In the genomic region with DNA sequence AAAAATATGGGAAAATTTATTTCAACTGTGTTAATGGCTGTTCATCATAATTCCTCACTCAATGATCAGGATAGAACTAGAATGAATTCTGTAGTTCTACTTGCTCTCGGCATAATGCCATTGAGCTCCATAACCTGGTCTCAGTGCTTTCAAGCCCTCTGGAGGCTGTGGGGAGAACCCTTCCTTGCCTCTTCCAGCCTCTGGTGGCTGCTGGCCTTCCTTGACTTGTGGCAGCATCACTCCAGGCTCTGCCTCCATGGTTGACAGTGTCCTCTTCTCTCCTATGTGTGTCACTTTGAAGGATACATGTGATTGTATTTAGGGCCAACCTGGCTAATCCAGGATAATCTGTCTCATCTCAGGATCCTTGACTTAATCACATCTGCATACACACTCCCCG, we compare ENCODE assay signal across 18 cellular contexts. TPM values are rescaled to one million over a fixed set of nuclear protein-coding genes. Genes with fewer than 3 reads are reported as not detected.
A peak's percentile ranks its signal among the peaks of the same experiment; 100 is the strongest.
DNase-seq lines count a peak whose midpoint lies in the region; TF ChIP-seq lines count a peak whose summit lies in the region.
"Had no signal": no experiment of that assay in that cellular context is flagged by ENCODE, and none has a peak within 500 bp of the region (broad histone marks: within the 10 kb centered on the region; RNA-seq: fewer than 3 reads in every experiment).

No MANE protein-coding gene starts in this region.

- H3K27ac ChIP-seq in mesendoderm (ENCODE audit: low read depth, low read length) = no peak overlapping the region
- no peak overlapping the region for H3K27ac ChIP-seq in tibial artery
- H3K27ac ChIP-seq: psoas muscle, SJCRH30 had no signal

- no peaks in the 10 kb centered on the region for H3K79me1 ChIP-seq in mesendoderm (ENCODE audit: low read length)

- H3K36me3 ChIP-seq in mesendoderm (ENCODE audit: control insufficient read depth, insufficient read depth, low read length) (no peaks in the 10 kb centered on the region), tibial artery (peaks cover 0 to 11% (median 0%) of the 10 kb centered on the region in 3 donors)
- H3K36me3 ChIP-seq: SJCRH30 had no signal

- WGBS in mesendoderm (ENCODE audit: extremely low coverage, insufficient coverage, low lambda C conversion rate) = no CpG with 5 or more reads among the region's 2 CpGs

- TF ChIP-seq CTCF in HFF-Myc (IDR thresholded peaks at IDR 0.05; ENCODE audit: low read depth, low read length, missing control alignments) (peak; percentile 2), astrocyte of the spinal cord (IDR thresholded peaks at IDR 0.05; ENCODE audit: low read depth, low read length) (peak; percentile 4), tibial artery (IDR thresholded peaks at IDR 0.05) (no peak)

- intact Hi-C loops in tibial artery (cut with DNase I; ENCODE audit: low total_unique reads) = no loop called here

- peak; percentile 42 for DNase-seq in NCI-H146 (lab: John Stamatoyannopoulos, UW)
- DNase-seq in NCI-H146 treated with DMSO at 0.1 percent for 48 hours (lab: John Stamatoyannopoulos, UW; ENCODE audit: unreplicated experiment) = no peak
- DNase-seq in HFF-Myc (ENCODE audit: extremely low read depth, low read depth) = no peak
- DNase-seq in astrocyte of the spinal cord (ENCODE audit: low read depth, low spot score) = no peak
- peak; percentile 30 for DNase-seq in mesendoderm
- DNase-seq in anterior cingulate cortex (lab: John Stamatoyannopoulos, UW) = no peak
- no peak for DNase-seq in DMS79 (lab: John Stamatoyannopoulos, UW)
- DNase-seq in tibial artery = no peak
- DNase-seq: 8988T; activated CD4-positive, CD25-positive, alpha-beta regulatory T cell; DMS 273 treated with DMSO at 0.1 percent for 48 hours; H7; NCI-H1694; nephron progenitor cell; psoas muscle; SJCRH30; stimulated activated CD4-positive, alpha-beta T cell treated with anti-CD3 and anti-CD28 coated beads, Interleukin-4, amount 100 ng/mL, for 24 hours had no signal

- H3K4me1 ChIP-seq in mesendoderm (ENCODE audit: control insufficient read depth, low read depth, low read length) = no peaks in the 10 kb centered on the region
- no peaks in the 10 kb centered on the region for H3K4me1 ChIP-seq in tibial artery
- H3K4me1 ChIP-seq: psoas muscle, SJCRH30 had no signal

- no peak overlapping the region for H3K18ac ChIP-seq in mesendoderm (ENCODE audit: low read length)

- H2BK15ac ChIP-seq in mesendoderm (replicated peaks; ENCODE audit: low read depth) = no peak overlapping the region

- in situ Hi-C loops in astrocyte of the spinal cord (cut with HindIII; ENCODE audit: low sequenced_read_pairs) = no loop called here

- no peak overlapping the region for H4K5ac ChIP-seq in mesendoderm (ENCODE audit: low read length)

- H3K23ac ChIP-seq in mesendoderm (ENCODE audit: low read length) = no peak overlapping the region

- H3K9me3 ChIP-seq in tibial artery = no peaks in the 10 kb centered on the region
- H3K9me3 ChIP-seq: psoas muscle, SJCRH30 had no signal

- H3K9ac ChIP-seq in mesendoderm (ENCODE audit: low read length) = no peak overlapping the region

- H3K27me3 ChIP-seq in mesendoderm (ENCODE audit: insufficient read depth, low read length, poor library complexity) (no peaks in the 10 kb centered on the region), tibial artery (no peaks in the 10 kb centered on the region)
- H3K27me3 ChIP-seq: SJCRH30 had no signal

- H3K4me3 ChIP-seq in HFF-Myc (replicated peaks; ENCODE audit: low read depth, low read length) = no peak overlapping the region
- no peak overlapping the region for H3K4me3 ChIP-seq in astrocyte of the spinal cord (ENCODE audit: low read depth, low read length)
- H3K4me3 ChIP-seq in mesendoderm (ENCODE audit: low read length) = no peak overlapping the region
- no peak overlapping the region for H3K4me3 ChIP-seq in tibial artery
- H3K4me3 ChIP-seq: psoas muscle, SJCRH30, smooth muscle cell had no signal

- no peak overlapping the region for H2BK5ac ChIP-seq in mesendoderm (ENCODE audit: low read length)

- H2BK120ac ChIP-seq in mesendoderm (ENCODE audit: low read depth, low read length) = no peak overlapping the region

- no peak overlapping the region for H3K4me2 ChIP-seq in mesendoderm (ENCODE audit: low read length)
- H3K4me2 ChIP-seq: smooth muscle cell had no signal

- no peaks in the 10 kb centered on the region for H3K79me2 ChIP-seq in mesendoderm (ENCODE audit: control insufficient read depth, insufficient read depth, low read length)

- H4K8ac ChIP-seq in mesendoderm (ENCODE audit: low read depth, low read length) = no peak overlapping the region

- H2AK5ac ChIP-seq in mesendoderm (ENCODE audit: low read length) = no peak overlapping the region

- no peak overlapping the region for H3K56ac ChIP-seq in mesendoderm (ENCODE audit: low read length)

- H3K4ac ChIP-seq in mesendoderm (ENCODE audit: low read depth, low read length) = no peak overlapping the region

RNA-seq across cellular contexts. Expression of a gene that starts 26.9 kb away (rescaled TPM):
- polyA plus RNA-seq in mesendoderm (2013, experiment 1 of 2) = 23.0 TPM
- polyA plus RNA-seq in mesendoderm (2013, experiment 2 of 2) = 22.3 TPM

Comparison
In these comparisons a context has a peak if more than half of its experiments do, and no peak if none do; other contexts are left out.
1. DNase-seq: peak in NCI-H146 (single experiment) and mesendoderm (single experiment); none in NCI-H146 treated with DMSO at 0.1 percent for 48 hours (single experiment), HFF-Myc (single experiment), astrocyte of the spinal cord (single experiment), anterior cingulate cortex (0 of 58), DMS79 (single experiment) and tibial artery (0 of 2).
2. CTCF ChIP-seq: peak in HFF-Myc (single experiment) and astrocyte of the spinal cord (single experiment); none in tibial artery (0 of 2).